ENCODE assay signal across 9 cellular contexts in the genomic region with DNA sequence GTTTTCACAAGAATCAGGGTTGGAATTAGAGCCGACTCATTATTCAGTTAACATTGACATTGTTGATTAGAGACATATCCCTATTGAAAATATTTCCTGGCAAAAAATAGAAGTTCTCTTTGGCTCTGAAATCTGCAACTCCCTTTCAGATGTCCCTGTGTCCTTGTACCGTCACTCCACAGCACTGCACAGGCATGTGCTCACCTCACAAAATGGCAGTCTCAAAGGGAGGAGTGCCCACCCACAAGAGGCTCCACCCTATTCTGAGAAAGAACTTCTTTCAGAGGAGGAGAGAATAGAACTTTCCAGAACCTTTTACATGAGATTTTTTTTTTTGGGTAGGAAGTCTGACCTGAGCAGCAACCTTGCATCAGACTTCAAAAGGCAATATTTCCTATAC.
"Had no signal": no experiment of that assay in that cellular context is flagged by ENCODE, and none has a peak within 500 bp of the region (broad histone marks: within the 10 kb centered on the region; RNA-seq: fewer than 3 reads in every experiment).

No MANE protein-coding gene starts in this region.

- H3K4me3 ChIP-seq: HAP-1 had no signal

- DNase-seq: GOT3, HFFc6, KBM-7 had no signal

- H3K27ac ChIP-seq: HL-60, KMS-11 had no signal

- H3K9ac ChIP-seq: KMS-11 had no signal

- H3K27ac Mint-ChIP-seq: HFFc6 had no signal

- H3K36me3 ChIP-seq: HAP-1 had no signal

- FAIRE-seq: HepG2 had no signal

- H3K4me1 ChIP-seq: HAP-1 had no signal

- ATAC-seq: HCT116, HepG2 had no signal

- H3K4me2 ChIP-seq: KMS-11 had no signal

- H3K9me3 ChIP-seq: HAP-1 had no signal

- H3K4me3 Mint-ChIP-seq: HFFc6, IgD-negative memory B cell had no signal
